In the genomic region with DNA sequence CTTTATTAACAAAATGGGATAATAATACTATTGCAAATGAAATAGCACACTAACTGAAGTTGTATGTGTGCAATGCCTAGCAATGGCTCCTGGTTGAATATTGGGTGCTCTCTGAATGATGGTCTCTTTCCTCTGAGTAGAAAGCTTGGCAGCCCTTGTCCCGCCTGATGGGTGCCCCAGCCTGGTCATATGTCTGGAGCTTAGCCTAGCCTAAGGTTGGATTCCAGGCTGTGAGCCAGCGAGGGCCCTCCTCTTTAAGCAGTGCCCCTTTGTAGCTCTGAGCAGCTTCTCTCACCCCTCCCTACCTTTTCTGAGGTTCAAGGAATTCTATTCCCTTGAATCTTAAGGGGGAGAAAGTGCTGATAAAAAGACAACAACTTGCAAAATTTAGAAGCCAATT, we compare ENCODE assay signal across 9 cellular contexts.
"Had no signal": no experiment of that assay in that cellular context is flagged by ENCODE, and none has a peak within 500 bp of the region (broad histone marks: within the 10 kb centered on the region; RNA-seq: fewer than 3 reads in every experiment).

No MANE protein-coding gene starts in this region.

- H3K4me3 ChIP-seq: GM23248, GM23338, HAP-1 had no signal

- H3K27ac Mint-ChIP-seq: GM23338, H9, HFFc6 had no signal

- H3K27ac ChIP-seq: GM23248 had no signal

- H3K4me3 Mint-ChIP-seq: GM23338, H9, HFFc6 had no signal

- H3K36me3 ChIP-seq: HAP-1 had no signal

- H3K9me3 Mint-ChIP-seq: GM23338, H9, HFFc6 had no signal

- ATAC-seq: GM23338, HCT116 had no signal

- DNase-seq: GM23248, GOT3, H7, H9, HCEC 1CT, HFFc6 had no signal

- H3K9me3 ChIP-seq: HAP-1 had no signal
